8 cellular contexts compared by ENCODE assay signal in the genomic region with DNA sequence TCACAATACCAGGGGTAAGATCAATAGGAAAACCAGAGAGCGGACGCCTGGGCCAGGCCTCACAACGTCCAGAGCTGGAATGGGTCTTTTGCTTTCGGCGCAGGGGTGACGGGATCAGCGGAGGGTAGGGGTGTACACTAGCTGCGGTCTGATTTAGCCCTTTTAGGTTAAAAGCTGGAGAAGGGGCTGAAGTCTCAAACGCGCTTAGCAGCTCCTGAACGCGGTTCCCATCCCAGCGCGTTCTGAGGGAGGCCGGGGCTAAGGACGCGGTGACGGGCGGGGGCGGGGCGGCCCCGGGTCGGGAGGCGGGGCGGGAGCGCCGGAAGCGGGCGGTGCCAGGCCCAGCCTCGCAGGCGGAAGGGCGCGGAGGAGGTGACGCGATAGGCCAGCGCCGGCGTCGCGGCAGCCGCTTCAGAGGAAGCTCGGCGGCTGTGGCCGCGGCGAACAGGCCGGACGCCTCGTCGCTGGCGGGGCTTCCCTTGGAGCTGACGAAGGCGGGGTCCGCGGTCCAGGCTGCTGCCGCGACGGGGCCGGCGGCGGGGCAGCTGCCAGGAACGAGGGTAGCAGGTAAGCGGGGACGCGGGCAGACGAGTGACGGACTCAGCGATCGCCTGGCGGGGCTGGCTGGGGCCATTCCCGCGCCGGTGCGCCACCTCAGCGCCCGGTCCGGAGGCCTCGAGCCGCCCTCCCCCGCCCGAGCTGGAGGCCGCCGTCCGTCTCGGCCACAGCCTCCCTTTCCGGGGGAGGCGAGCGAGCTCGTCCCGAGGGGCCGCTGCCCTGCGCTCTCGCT. TPM values are rescaled to one million over a fixed set of nuclear protein-coding genes. Genes with fewer than 3 reads are reported as not detected.
DNase-seq lines count a peak whose midpoint lies in the region; ATAC-seq and TF ChIP-seq lines count a peak whose summit lies in the region.

A gene with protein sequence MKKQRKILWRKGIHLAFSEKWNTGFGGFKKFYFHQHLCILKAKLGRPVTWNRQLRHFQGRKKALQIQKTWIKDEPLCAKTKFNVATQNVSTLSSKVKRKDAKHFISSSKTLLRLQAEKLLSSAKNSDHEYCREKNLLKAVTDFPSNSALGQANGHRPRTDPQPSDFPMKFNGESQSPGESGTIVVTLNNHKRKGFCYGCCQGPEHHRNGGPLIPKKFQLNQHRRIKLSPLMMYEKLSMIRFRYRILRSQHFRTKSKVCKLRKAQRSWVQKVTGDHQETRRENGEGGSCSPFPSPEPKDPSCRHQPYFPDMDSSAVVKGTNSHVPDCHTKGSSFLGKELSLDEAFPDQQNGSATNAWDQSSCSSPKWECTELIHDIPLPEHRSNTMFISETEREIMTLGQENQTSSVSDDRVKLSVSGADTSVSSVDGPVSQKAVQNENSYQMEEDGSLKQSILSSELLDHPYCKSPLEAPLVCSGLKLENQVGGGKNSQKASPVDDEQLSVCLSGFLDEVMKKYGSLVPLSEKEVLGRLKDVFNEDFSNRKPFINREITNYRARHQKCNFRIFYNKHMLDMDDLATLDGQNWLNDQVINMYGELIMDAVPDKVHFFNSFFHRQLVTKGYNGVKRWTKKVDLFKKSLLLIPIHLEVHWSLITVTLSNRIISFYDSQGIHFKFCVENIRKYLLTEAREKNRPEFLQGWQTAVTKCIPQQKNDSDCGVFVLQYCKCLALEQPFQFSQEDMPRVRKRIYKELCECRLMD (plus strand): TSS at position 414 of the 790 bp plus-strand sequence. CDS start 17,262 bp downstream, outside the sequence.

- DNase-seq in NCI-H187 (lab: John Stamatoyannopoulos, UW) = peak; percentile 78 to 80
- peak; percentile 81 to 90 (median 87) for DNase-seq in T-helper 17 cell
- DNase-seq in amygdala (lab: John Stamatoyannopoulos, UW) = peak; percentile 3 to 95 (median 85)
- peak; percentile 93 for DNase-seq in left ventricle myocardium inferior
- DNase-seq in progenitor cell of endocrine pancreas (ENCODE audit: low spot score, unreplicated experiment) = peak; percentile 78
- DNase-seq in upper lobe of right lung = peak; percentile 97

- H3K9me3 ChIP-seq in T-helper 17 cell (ENCODE audit: control insufficient read depth, low read length, poor library complexity, severe bottlenecking) = no peaks in the 10 kb centered on the region
- H3K9me3 ChIP-seq in left ventricle myocardium inferior (replicated peaks) = no peaks in the 10 kb centered on the region
- H3K9me3 ChIP-seq in upper lobe of right lung = no peaks in the 10 kb centered on the region

- peak within 1 kb of the TSS; percentile 98 for H3K4me3 Mint-ChIP-seq in T-helper 17 cell
- H3K4me3 Mint-ChIP-seq in progenitor cell of endocrine pancreas (ENCODE audit: low read depth) = peak within 1 kb of the TSS; percentile 95

- H3K27me3 ChIP-seq in left ventricle myocardium inferior (ENCODE audit: low read depth) (no peaks in the 10 kb centered on the region), upper lobe of right lung (no peaks in the 10 kb centered on the region)

- H3K4me3 ChIP-seq in left ventricle myocardium inferior = peak within 1 kb of the TSS; percentile 98
- peak within 1 kb of the TSS; percentile 96 for H3K4me3 ChIP-seq in upper lobe of right lung

- H3K4me1 Mint-ChIP-seq in T-helper 17 cell (peaks cover 11% of the 10 kb centered on the region), progenitor cell of endocrine pancreas (ENCODE audit: low read depth) (peaks cover 13% of the 10 kb centered on the region)

- H3K27ac ChIP-seq in left ventricle myocardium inferior (replicated peaks) = peak within 1 kb of the TSS; percentile 96
- H3K27ac ChIP-seq in upper lobe of right lung = peak within 1 kb of the TSS; percentile 96

- H3K4me1 ChIP-seq in left ventricle myocardium inferior (peaks cover 45% of the 10 kb centered on the region), upper lobe of right lung (peaks cover 28% of the 10 kb centered on the region)

- TF ChIP-seq CTCF in left ventricle myocardium inferior (IDR thresholded peaks at IDR 0.05; ENCODE audit: borderline replicate concordance) (no peak), progenitor cell of endocrine pancreas (IDR thresholded peaks at IDR 0.05; ENCODE audit: unreplicated experiment) (no peak), upper lobe of right lung (IDR thresholded peaks at IDR 0.05) (no peak)

- no peaks in the 10 kb centered on the region for H3K27me3 Mint-ChIP-seq in T-helper 17 cell
- H3K27me3 Mint-ChIP-seq in progenitor cell of endocrine pancreas = no peaks in the 10 kb centered on the region

- H3K36me3 Mint-ChIP-seq in T-helper 17 cell (ENCODE audit: low read depth) (no peaks in the 10 kb centered on the region), progenitor cell of endocrine pancreas (ENCODE audit: insufficient read depth) (no peaks in the 10 kb centered on the region)

- H3K9me3 Mint-ChIP-seq in progenitor cell of endocrine pancreas (ENCODE audit: low read depth) = peaks cover 6% of the 10 kb centered on the region

- no peaks in the 10 kb centered on the region for H3K36me3 ChIP-seq in left ventricle myocardium inferior
- H3K36me3 ChIP-seq in upper lobe of right lung = peaks cover 12% of the 10 kb centered on the region

- H3K27ac Mint-ChIP-seq in T-helper 17 cell (peak within 1 kb of the TSS; percentile 91), progenitor cell of endocrine pancreas (peak within 1 kb of the TSS; percentile 98)

- intact Hi-C loops in left ventricle myocardium inferior (cut with micrococcal nuclease) = no loop called here
- intact Hi-C loops in upper lobe of right lung (cut with DNase I) = no loop called here

- ATAC-seq in GM18502 (IDR thresholded peaks at IDR 0.05; ENCODE audit: poor library complexity, unreplicated experiment) (peak; percentile 88), HG02970 (IDR thresholded peaks at IDR 0.05; ENCODE audit: low FRiP score, unreplicated experiment) (peak; percentile 91), T-helper 17 cell (peak; percentile 97), upper lobe of right lung (peak; percentile 99)

RNA-seq across cellular contexts. Expression of the gene that starts here (rescaled TPM):
- total RNA-seq in T-helper 17 cell = 10 to 100 TPM; 59.3 to 65.5 TPM
- total RNA-seq in left ventricle myocardium inferior = 16.7 TPM
- 41.1 and 41.4 TPM in 2 replicates for total RNA-seq in progenitor cell of endocrine pancreas
- 27.7 TPM for total RNA-seq in upper lobe of right lung

Comparison
In these comparisons a context has a peak if more than half of its experiments do, and no peak if none do; other contexts are left out.
1. Peak in every context shown above with its lines: DNase-seq, ATAC-seq, H3K4me3 ChIP-seq and H3K27ac ChIP-seq.